Comparison of ENCODE assay signal across 1 cellular context in genomic region chr17:81295678-81296381, GRCh38.
TF ChIP-seq lines count a peak whose summit lies in the region.

No MANE protein-coding gene starts in this region.

TF ChIP-seq in HepG2, 621 proteins besides CTCF, POLR2A, EP300 and RAD21 (continued from another document and continues in another):
- TF ChIP-seq ZNF142 (CRISPR knock-in tag; IDR thresholded peaks at IDR 0.05) (no peak), SNAI1 (CRISPR knock-in tag; IDR thresholded peaks at IDR 0.05; ENCODE audit: borderline replicate concordance) (no peak), MTERF4 (CRISPR knock-in tag; IDR thresholded peaks at IDR 0.05) (0 out of 2 replicates have a peak, but pooled peaks have one; percentile 22), ZNF543 (CRISPR knock-in tag; IDR thresholded peaks at IDR 0.05) (no peak), ZNF33A (CRISPR knock-in tag; IDR thresholded peaks at IDR 0.05; ENCODE audit: borderline replicate concordance) (0 out of 2 replicates have a peak, but pooled peaks have one; percentile 31), RNF219 (CRISPR knock-in tag; IDR thresholded peaks at IDR 0.05) (0 out of 2 replicates have a peak, but pooled peaks have one; percentile 36), HNRNPH1 (optimal IDR thresholded peaks at IDR 0.05; ENCODE audit: low read depth, low read length) (no peak), TFE3 (CRISPR knock-in tag; IDR thresholded peaks at IDR 0.05) (no peak), GRHL1 (CRISPR knock-in tag; conservative IDR thresholded peaks at IDR 0.05) (no peak), NR2F2 (IDR thresholded peaks at IDR 0.05; ENCODE audit: borderline replicate concordance, low read depth) (no peak), ETS1 (CRISPR knock-in tag; IDR thresholded peaks at IDR 0.05) (no peak), SP140L (CRISPR knock-in tag; IDR thresholded peaks at IDR 0.05; ENCODE audit: borderline replicate concordance) (no peak), THAP8 (CRISPR knock-in tag; IDR thresholded peaks at IDR 0.05; ENCODE audit: borderline replicate concordance) (no peak; the same call in 1 of the 2 replicates), ATF7-NPFF (CRISPR knock-in tag; IDR thresholded peaks at IDR 0.05; ENCODE audit: low read depth) (no peak), MATR3 (CRISPR knock-in tag; IDR thresholded peaks at IDR 0.05) (no peak), TMF1 (CRISPR knock-in tag; IDR thresholded peaks at IDR 0.05; ENCODE audit: low read depth) (no peak), KLF13 (CRISPR knock-in tag; IDR thresholded peaks at IDR 0.05) (peak; percentile 10; the same call in 1 of the 2 replicates), KAT2B (IDR thresholded peaks at IDR 0.05; ENCODE audit: borderline replicate concordance, low read depth, low read length) (no peak), ZNF530 (CRISPR knock-in tag; IDR thresholded peaks at IDR 0.05; ENCODE audit: low read depth) (no peak), ZBTB1 (CRISPR knock-in tag; IDR thresholded peaks at IDR 0.05; ENCODE audit: borderline replicate concordance) (no peak), ZNF580 (CRISPR knock-in tag; IDR thresholded peaks at IDR 0.05; ENCODE audit: borderline replicate concordance, low read depth) (no peak), ZBTB39 (CRISPR knock-in tag; IDR thresholded peaks at IDR 0.05) (no peak), ZC3H4 (CRISPR knock-in tag; IDR thresholded peaks at IDR 0.05; ENCODE audit: borderline replicate concordance) (no peak), ZNF430 (CRISPR knock-in tag; IDR thresholded peaks at IDR 0.05) (no peak), ZMAT5 (CRISPR knock-in tag; IDR thresholded peaks at IDR 0.05; ENCODE audit: borderline replicate concordance, low read depth) (no peak), SAFB2 (CRISPR knock-in tag; IDR thresholded peaks at IDR 0.05; ENCODE audit: borderline replicate concordance, low read depth) (peak; percentile 39; the same call in 1 of the 2 replicates), SOX5 (CRISPR knock-in tag; IDR thresholded peaks at IDR 0.05; ENCODE audit: borderline replicate concordance) (no peak), E2F2 (CRISPR knock-in tag; IDR thresholded peaks at IDR 0.05; ENCODE audit: borderline replicate concordance) (no peak), ZFP90 (CRISPR knock-in tag; IDR thresholded peaks at IDR 0.05; ENCODE audit: borderline replicate concordance) (0 out of 2 replicates have a peak, but pooled peaks have one; percentile 50)
